In genomic region chr2:111120253-111121027, GRCh38 we compare ENCODE assay signal across 8 cellular contexts. TPM values are rescaled to one million over a fixed set of nuclear protein-coding genes. Genes with fewer than 3 reads are reported as not detected.
A peak's percentile ranks its signal among the peaks of the same experiment; 100 is the strongest.
DNase-seq lines count a peak whose midpoint lies in the region; ATAC-seq, FAIRE-seq and TF ChIP-seq lines count a peak whose summit lies in the region.

BCL2L11 (plus strand) TSS chr2:111120914; CDS start chr2:111123746, 2,832 bp downstream.

- H3K27ac ChIP-seq in adrenal gland, result peak within 1 kb of the TSS; percentile 3 to 99 (median 90)
- peak within 1 kb of the TSS; percentile 92 for H3K27ac ChIP-seq in left ventricle myocardium inferior (replicated peaks)
- H3K27ac ChIP-seq in psoas muscle, result peak within 1 kb of the TSS; percentile 93

- H3K4me3 ChIP-seq in adrenal gland (peak within 1 kb of the TSS; percentile 57 to 74 (median 68)), left ventricle myocardium inferior (peak within 1 kb of the TSS; percentile 92), psoas muscle (peak within 1 kb of the TSS; percentile 84)

- peaks cover 5 to 35% of the 10 kb centered on the region in 2 donors for H3K4me1 ChIP-seq in adrenal gland (replicated peaks in 1 of 2)
- H3K4me1 ChIP-seq in left ventricle myocardium inferior, result peaks cover 70% of the 10 kb centered on the region
- peaks cover 19% of the 10 kb centered on the region for H3K4me1 ChIP-seq in psoas muscle

- WGBS in adrenal gland, 4 donors, result 1 to 5% (median 1%) methylated on average over 11 to 98 of the region's 98 CpGs
- 1 to 4% (median 2%) methylated on average over 44 to 98 of the region's 98 CpGs for WGBS in psoas muscle, 3 donors

- DNase-seq in GM13976 (ENCODE audit: low spot score) (peak; percentile 92), NCI-H146 (lab: John Stamatoyannopoulos, UW) (peak; percentile 96), T-helper 1 cell (peak; percentile 79 to 87 (median 80)), adrenal gland (peak; percentile 90 to 96 (median 93)), left ventricle myocardium inferior (peak; percentile 93), psoas muscle (peak; percentile 90 to 96), urothelium cell line (ENCODE audit: low spot score) (peak; percentile 90)

- H3K36me3 ChIP-seq in adrenal gland (replicated peaks in 1 of 2), result peaks cover 0 to 2% of the 10 kb centered on the region in 2 donors
- peaks cover 16% of the 10 kb centered on the region for H3K36me3 ChIP-seq in left ventricle myocardium inferior
- H3K36me3 ChIP-seq in psoas muscle (ENCODE audit: insufficient read depth in 1 of 2, low read depth in 1 of 2), result peaks cover 0 to 18% of the 10 kb centered on the region in 2 donors

- FAIRE-seq in urothelium cell line (lab: Jason Lieb, UNC), result peak; percentile 20

- TF ChIP-seq CTCF in GM13976 (IDR thresholded peaks at IDR 0.05; ENCODE audit: borderline replicate concordance, control extremely low read depth, extremely low read depth, insufficient read depth, missing control alignments) (no peak), adrenal gland (IDR thresholded peaks at IDR 0.05) (no peak), left ventricle myocardium inferior (IDR thresholded peaks at IDR 0.05; ENCODE audit: borderline replicate concordance) (peak; percentile 40), psoas muscle (IDR thresholded peaks at IDR 0.05) (no peak)

- TF ChIP-seq POLR2A in adrenal gland (IDR thresholded peaks at IDR 0.05), result peak; percentile 95 to 99

- ATAC-seq in HG02852 (IDR thresholded peaks at IDR 0.05; ENCODE audit: unreplicated experiment) (peak; percentile 57), psoas muscle (peak; percentile 76 to 86 (median 84))

- no peaks in the 10 kb centered on the region for H3K9me3 ChIP-seq in adrenal gland (replicated peaks in 1 of 3)
- H3K9me3 ChIP-seq in left ventricle myocardium inferior (replicated peaks), result no peaks in the 10 kb centered on the region
- H3K9me3 ChIP-seq in psoas muscle, result no peaks in the 10 kb centered on the region

- in situ Hi-C loops in GM13976 (cut with MboI; ENCODE audit: low sequenced_read_pairs, unreplicated experiment), result no loop called here

- intact Hi-C loops in adrenal gland (cut with DNase I) (no loop called here), left ventricle myocardium inferior (cut with micrococcal nuclease) (no loop called here), psoas muscle (cut with DNase I) (loop anchor here in 1 of 2 donors (10.0 kb wide), 1 partner anchor 306 kb away; no protein-coding TSS in a partner anchor)

- H3K27me3 ChIP-seq in adrenal gland, result no peaks in the 10 kb centered on the region
- H3K27me3 ChIP-seq in left ventricle myocardium inferior (ENCODE audit: low read depth), result peaks cover 33% of the 10 kb centered on the region
- peaks cover 0 to 4% (median 0%) of the 10 kb centered on the region in 3 donors for H3K27me3 ChIP-seq in psoas muscle (ENCODE audit: insufficient read depth in 3 of 3, low read length in 2 of 3)

RNA-seq across cellular contexts. Expression of gene BCL2L11, which starts in this region (rescaled TPM):
- total RNA-seq in adrenal gland, result 100 to 1,000 TPM in 1 of 8 donors, 10 to 100 TPM in 7; 10.4 to 165 (median 21.1) TPM
- 1 to 10 TPM; 2.5 to 7.8 (median 4.5) TPM for polyA plus RNA-seq in adrenal gland
- total RNA-seq in left ventricle myocardium inferior, result 8.4 TPM
- 10 to 100 TPM in 2 of 4 donors, 1 to 10 TPM in 2; 8.2 to 25.4 (median 11.7) TPM for total RNA-seq in psoas muscle
- polyA plus RNA-seq in psoas muscle, result 1 to 10 TPM; 2.5 to 7.4 (median 4.6) TPM

Comparison
In these comparisons a context has a peak if more than half of its experiments do, and no peak if none do; other contexts are left out.
1. Peak in every context shown above with its lines: DNase-seq, ATAC-seq, H3K4me3 ChIP-seq and H3K27ac ChIP-seq.